ENCODE assay signal across 19 cellular contexts in genomic region chr16:4169415-4169814, GRCh38. TPM values are rescaled to one million over a fixed set of nuclear protein-coding genes. Genes with fewer than 3 reads are reported as not detected.
DNase-seq lines count a peak whose midpoint lies in the region; ATAC-seq, FAIRE-seq and TF ChIP-seq lines count a peak whose summit lies in the region.
"Had no signal": no experiment of that assay in that cellular context is flagged by ENCODE, and none has a peak within 500 bp of the region (broad histone marks: within the 10 kb centered on the region; RNA-seq: fewer than 3 reads in every experiment).

No MANE protein-coding gene starts in this region.

- DNase-seq in GM23338 (ENCODE audit: low spot score) (no peak), K562 (ENCODE audit: extremely low read depth in 1 of 4, low spot score in 3 of 4) (no peak), H1 (ENCODE audit: low read depth in 1 of 2, low spot score in 2 of 2) (no peak), islet precursor cell (no peak)
- DNase-seq: Caco-2; CD4-positive, CD25-positive, alpha-beta regulatory T cell; CD8-positive, alpha-beta T cell; DMS79; EL; GDM1; H9 had no signal

- H3K4me1 ChIP-seq in GM23338 (ENCODE audit: insufficient read depth) (no peaks in the 10 kb centered on the region), K562 (replicated peaks in 1 of 2; ENCODE audit: control insufficient read depth in 2 of 2, insufficient read depth in 2 of 2, low read length in 2 of 2) (no peaks in the 10 kb centered on the region), H1 (replicated peaks in 1 of 4; ENCODE audit: control insufficient read depth in 3 of 4, insufficient read depth in 4 of 4, low read length in 3 of 4) (no peaks in the 10 kb centered on the region)

- TF ChIP-seq POLR2A in K562 (conservative IDR thresholded peaks at IDR 0.05) (no peak), H1 (IDR thresholded peaks at IDR 0.05; ENCODE audit: control extremely low read depth in 1 of 2, low read depth in 2 of 2, low read length in 2 of 2) (no peak)

- no peak overlapping the region for H4K91ac ChIP-seq in H1 (replicated peaks; ENCODE audit: insufficient read length, low read length)

- 9% methylated on average over 6 of the region's 6 CpGs for WGBS in K562 (ENCODE audit: insufficient coverage, low coverage, missing lambda C conversion rate)
- 96% methylated on average over 5 of the region's 6 CpGs; no CpG with 5 or more reads in 1 of the 2 experiments for WGBS in H1 (ENCODE audit: extremely low coverage in 1 of 2, insufficient coverage in 1 of 2, insufficient read length in 1 of 2, insufficient replicate concordance in 2 of 2, low coverage in 1 of 2, low lambda C conversion rate in 2 of 2, missing lambda C conversion rate in 1 of 2), 2 experiments

- H2BK15ac ChIP-seq in H1 (ENCODE audit: low read length) = no peak overlapping the region

- H3K36me3 Mint-ChIP-seq in GM23338 (ENCODE audit: low read depth) = no peaks in the 10 kb centered on the region
- H3K36me3 Mint-ChIP-seq in activated T-helper 17 cell treated with anti-CD3 and anti-CD28 coated beads, Interleukin-2, amount 50 U/mL, for 72 hours (ENCODE audit: low read depth) = no peaks in the 10 kb centered on the region
- H3K36me3 Mint-ChIP-seq: CD4-positive, CD25-positive, alpha-beta regulatory T cell; CD8-positive, alpha-beta T cell had no signal

- no peak for ATAC-seq in GM23338
- no peak for ATAC-seq in K562
- ATAC-seq in GM19452 (IDR thresholded peaks at IDR 0.05; ENCODE audit: unreplicated experiment) = no peak
- ATAC-seq in activated T-helper 17 cell treated with anti-CD3 and anti-CD28 coated beads, Interleukin-2, amount 50 U/mL, for 72 hours (replicated peaks) = no peak
- ATAC-seq: CD8-positive, alpha-beta T cell; GM12878; HCT116 had no signal

- H2AFZ ChIP-seq in GM23338 (0 out of 2 replicates have a peak overlapping the region, but pooled peaks have one; percentile 28), K562 (ENCODE audit: low read depth, low read length) (no peak overlapping the region), H1 (ENCODE audit: low read length) (no peak overlapping the region)

- no peak overlapping the region for H2BK20ac ChIP-seq in H1 (ENCODE audit: low read length)

- no peaks in the 10 kb centered on the region for H3K9me3 ChIP-seq in K562 (replicated peaks; ENCODE audit: control insufficient read depth, insufficient read depth, low read depth, low read length)
- no peaks in the 10 kb centered on the region for H3K9me3 ChIP-seq in H1 (ENCODE audit: insufficient read depth in 2 of 2, low read depth in 1 of 2, low read length in 1 of 2)
- H3K9me3 ChIP-seq: BLaER1, Caco-2 had no signal

- TF ChIP-seq RAD21 in K562 (CRISPR knock-in tag; conservative IDR thresholded peaks at IDR 0.05 in 1 of 2, IDR thresholded peaks at IDR 0.05 in 1 of 2) (no peak), H1 (IDR thresholded peaks at IDR 0.05 in 1 of 2, conservative IDR thresholded peaks at IDR 0.05 in 1 of 2; ENCODE audit: low read depth in 2 of 2, low read length in 2 of 2) (no peak)

- H3K4me3 Mint-ChIP-seq in GM23338 = no peak overlapping the region
- no peak overlapping the region for H3K4me3 Mint-ChIP-seq in activated T-helper 17 cell treated with anti-CD3 and anti-CD28 coated beads, Interleukin-2, amount 50 U/mL, for 72 hours
- H3K4me3 Mint-ChIP-seq: B cell; CD4-positive, CD25-positive, alpha-beta regulatory T cell; CD8-positive, alpha-beta T cell; H9 had no signal

- H3K9me1 ChIP-seq in K562 (ENCODE audit: control insufficient read depth, insufficient read depth, low read length) = peaks cover 2% of the 10 kb centered on the region

- H3K9ac ChIP-seq in K562 (ENCODE audit: insufficient read depth in 1 of 2, low read depth in 2 of 2, low read length in 2 of 2) (no peak overlapping the region), H1 (replicated peaks in 1 of 4; ENCODE audit: extremely low read depth in 1 of 4, low read depth in 3 of 4, low read length in 3 of 4) (no peak overlapping the region)
- H3K9ac ChIP-seq: BLaER1 had no signal

- FAIRE-seq in K562 (lab: Jason Lieb, UNC) (no peak), H1 (lab: Jason Lieb, UNC) (no peak)
- FAIRE-seq: GM12878, GM19239 had no signal

- no peak overlapping the region for H3K14ac ChIP-seq in H1 (ENCODE audit: insufficient read length)

- H3K4me3 ChIP-seq in GM23338 (no peak overlapping the region), K562 (no peak overlapping the region), H1 (ENCODE audit: extremely low read depth in 1 of 4, insufficient read depth in 2 of 4, low read depth in 3 of 4, low read length in 4 of 4) (no peak overlapping the region)
- H3K4me3 ChIP-seq: BLaER1, GM12878 had no signal

- H3K56ac ChIP-seq in H1 (replicated peaks; ENCODE audit: insufficient read length, low read depth, low read length) = no peak overlapping the region

- H3K36me3 ChIP-seq in GM23338 (ENCODE audit: insufficient read depth) (no peaks in the 10 kb centered on the region), K562 (ENCODE audit: control insufficient read depth, insufficient read depth, low read length) (no peaks in the 10 kb centered on the region), H1 (ENCODE audit: control insufficient read depth in 2 of 4, insufficient read depth in 4 of 4, low read length in 3 of 4) (peaks cover 0 to 2% (median 0%) of the 10 kb centered on the region in 4 experiments; a peak in 1 of 8 replicates)
- H3K36me3 ChIP-seq: BLaER1 had no signal

- POLR2A ChIA-PET in K562 (lab: Yijun Ruan, JAX) (interaction anchor here (0.6 to 1.0 kb wide), 5 partner anchors 10 to 187 kb away, joined by 3 to 4 read pairs (median 3); no protein-coding TSS in a partner anchor), H1 (lab: Charles Lee; ENCODE audit: partially characterized antibody) (interaction anchor here (1.1 kb wide), 1 partner anchor 84 kb away, joined by 4 read pairs; no protein-coding TSS in a partner anchor)

- no peak overlapping the region for H3K18ac ChIP-seq in H1 (ENCODE audit: extremely low read depth, low read length)

- no peaks in the 10 kb centered on the region for H3K79me1 ChIP-seq in H1 (ENCODE audit: low read depth, low read length)

- H2AK5ac ChIP-seq in H1 (ENCODE audit: low read depth, low read length) = no peak overlapping the region

- H3F3A ChIP-seq in GM23338 (replicated peaks; ENCODE audit: low read depth) = no peaks in the 10 kb centered on the region

- H3K27ac ChIP-seq in GM23338 (ENCODE audit: low read depth) (no peak overlapping the region), K562 (ENCODE audit: extremely low read depth, low read depth, low read length) (no peak overlapping the region), H1 (ENCODE audit: low read depth, low read length) (no peak overlapping the region)
- H3K27ac ChIP-seq: BLaER1, C4-2B had no signal

- in situ Hi-C loops in K562 (cut with MboI) = no loop called here

- no peak for TF ChIP-seq EP300 in K562 (IDR thresholded peaks at IDR 0.05; ENCODE audit: low read length)
- TF ChIP-seq EP300 in H1 (IDR thresholded peaks at IDR 0.05; ENCODE audit: borderline replicate concordance in 1 of 2, low read depth in 2 of 2, low read length in 2 of 2) = no peak

- H3K9me2 ChIP-seq in GM23338 (ENCODE audit: insufficient read depth) = no peaks in the 10 kb centered on the region

- H3K9me3 Mint-ChIP-seq in GM23338 = no peaks in the 10 kb centered on the region
- no peaks in the 10 kb centered on the region for H3K9me3 Mint-ChIP-seq in activated T-helper 17 cell treated with anti-CD3 and anti-CD28 coated beads, Interleukin-2, amount 50 U/mL, for 72 hours
- H3K9me3 Mint-ChIP-seq: CD4-positive, CD25-positive, alpha-beta regulatory T cell; CD8-positive, alpha-beta T cell; H9 had no signal

- no peak overlapping the region for H4K8ac ChIP-seq in H1 (ENCODE audit: extremely low read depth, insufficient read depth, low read length)

- H3K27me3 ChIP-seq in GM23338 (ENCODE audit: insufficient read depth) (no peaks in the 10 kb centered on the region), K562 (ENCODE audit: control insufficient read depth in 2 of 2, insufficient read depth in 2 of 2, low read length in 2 of 2) (peaks cover 37 to 61% of the 10 kb centered on the region in 2 experiments), H1 (replicated peaks in 1 of 4; ENCODE audit: control insufficient read depth in 3 of 4, extremely low read depth in 1 of 4, insufficient read depth in 3 of 4, low read length in 3 of 4) (no peaks in the 10 kb centered on the region; a peak in 1 of 7 replicates)
- H3K27me3 ChIP-seq: BLaER1 had no signal

- H4K20me1 ChIP-seq in GM23338 (replicated peaks; ENCODE audit: insufficient read depth) (no peaks in the 10 kb centered on the region), K562 (replicated peaks; ENCODE audit: control insufficient read depth, insufficient read depth, low read length) (no peaks in the 10 kb centered on the region; the same call in 1 of the 2 replicates), H1 (replicated peaks in 1 of 2; ENCODE audit: control insufficient read depth in 1 of 2, insufficient read depth in 2 of 2, low read length in 2 of 2) (no peaks in the 10 kb centered on the region)
- H4K20me1 ChIP-seq: BLaER1 had no signal

- H3K4ac ChIP-seq in H1 (replicated peaks; ENCODE audit: insufficient read length, low read depth, low read length) = no peak overlapping the region

- no peaks in the 10 kb centered on the region for H3K4me1 Mint-ChIP-seq in GM23338
- H3K4me1 Mint-ChIP-seq in activated T-helper 17 cell treated with anti-CD3 and anti-CD28 coated beads, Interleukin-2, amount 50 U/mL, for 72 hours = no peaks in the 10 kb centered on the region
- H3K4me1 Mint-ChIP-seq: B cell, H9 had no signal

- no peak overlapping the region for H2BK12ac ChIP-seq in H1 (ENCODE audit: low read depth, low read length)

- peaks cover 9% of the 10 kb centered on the region for H3K27me3 Mint-ChIP-seq in GM23338 (ENCODE audit: insufficient read depth, low read depth, poor library complexity)
- no peaks in the 10 kb centered on the region for H3K27me3 Mint-ChIP-seq in activated T-helper 17 cell treated with anti-CD3 and anti-CD28 coated beads, Interleukin-2, amount 50 U/mL, for 72 hours
- H3K27me3 Mint-ChIP-seq: CD4-positive, CD25-positive, alpha-beta regulatory T cell had no signal

- no peak for TF ChIP-seq CTCF in GM23338 (conservative IDR thresholded peaks at IDR 0.05; ENCODE audit: low read depth in 2 of 2)
- no peak for TF ChIP-seq CTCF in K562 (IDR thresholded peaks at IDR 0.05 in 2 of 3, conservative IDR thresholded peaks at IDR 0.05 in 1 of 3; ENCODE audit: insufficient read depth in 2 of 3, low read depth in 1 of 3, low read length in 3 of 3)
- TF ChIP-seq CTCF in H1 (IDR thresholded peaks at IDR 0.05; ENCODE audit: control extremely low read depth in 1 of 3, insufficient read depth in 1 of 3, low read depth in 1 of 3, low read length in 3 of 3) = no peak

- H3K23me2 ChIP-seq in H1 (ENCODE audit: low read depth, low read length) = no peaks in the 10 kb centered on the region

- H3K23ac ChIP-seq in H1 (ENCODE audit: insufficient read length) = no peak overlapping the region

- intact Hi-C loops in K562 (cut with micrococcal nuclease) = no loop called here

- H4K5ac ChIP-seq in H1 (ENCODE audit: insufficient read length, low read depth, low read length) = no peak overlapping the region

- no TSS peak for BruUV-seq in K562 (replicated peaks; lab: Mats Ljungman, UMichigan)

- H2BK120ac ChIP-seq in H1 (replicated peaks; ENCODE audit: low read depth, low read length) = no peak overlapping the region

- H3K4me2 ChIP-seq in GM23338 = no peak overlapping the region
- no peak overlapping the region for H3K4me2 ChIP-seq in K562 (ENCODE audit: insufficient read depth, low read length)
- H3K4me2 ChIP-seq in H1 (ENCODE audit: insufficient read depth in 1 of 2, low read depth in 2 of 2, low read length in 2 of 2) = no peak overlapping the region
- H3K4me2 ChIP-seq: BLaER1 had no signal

- no peak overlapping the region for H3K27ac Mint-ChIP-seq in GM23338
- no peak overlapping the region for H3K27ac Mint-ChIP-seq in activated T-helper 17 cell treated with anti-CD3 and anti-CD28 coated beads, Interleukin-2, amount 50 U/mL, for 72 hours
- H3K27ac Mint-ChIP-seq: B cell; CD4-positive, CD25-positive, alpha-beta regulatory T cell; CD8-positive, alpha-beta T cell had no signal

- H3K79me2 ChIP-seq in GM23338 (replicated peaks; ENCODE audit: insufficient read depth) (no peaks in the 10 kb centered on the region), K562 (ENCODE audit: control insufficient read depth, insufficient read depth, low read length) (no peaks in the 10 kb centered on the region), H1 (ENCODE audit: control insufficient read depth in 1 of 2, insufficient read depth in 2 of 2, low read length in 2 of 2) (no peaks in the 10 kb centered on the region)

- CTCF ChIA-PET in K562 (lab: Yijun Ruan, JAX; ENCODE audit: low intra/inter-chr PET ratio) (no interaction called here), H1 (lab: Charles Lee; ENCODE audit: partially characterized antibody) (interaction anchor here (0.6 to 2.0 kb wide), 5 partner anchors 14 to 353 kb away, joined by 3 to 5 read pairs (median 4); no protein-coding TSS in a partner anchor)

- H2BK5ac ChIP-seq in H1 (ENCODE audit: low read depth, low read length) = no peak overlapping the region; the same call in 1 of the 2 replicates

RNA-seq across cellular contexts. Expression of gene ADCY9, which starts 53.2 kb away (rescaled TPM):
- total RNA-seq in GM23338 (2014; rRNA removed; shearing (Covaris generic)) = 18.3 and 21.0 TPM in 2 replicates
- polyA plus RNA-seq in GM23338 (2016; fragmentation: Nextera tagmentation; extraction: Ambion mirVana) (1.8 and 2.2 TPM in 2 replicates), K562 (2011; rRNA removed) (0.17 and 0.49 TPM in 2 replicates), K562 (2014; fragmentation: Illumina TruSeq; extraction: Trizol) (0.15 and 0.24 TPM in 2 replicates), K562 (2014; fragmentation: Nextera tagmentation; extraction: Ambion mirVana) (under 1 TPM; 0.03 to 0.13 TPM), K562 (2014; rRNA removed) (0.09 TPM in 2 replicates), H1 (2011; rRNA removed) (5.4 and 10.5 TPM in 2 replicates)
- 2.0 and 2.3 TPM in 2 replicates for total RNA-seq in K562 (2011; cell fraction: chromatin; rRNA removed; ENCODE audit: low replicate concordance)
- total RNA-seq in K562 (2011; cell fraction: nucleolus; rRNA removed) = 1.4 and 1.5 TPM in 2 replicates
- total RNA-seq in K562 (2011; cell fraction: nucleoplasm; rRNA removed) = 1.1 and 1.2 TPM in 2 replicates
- total RNA-seq in K562 (2014; rRNA removed) (0.05 and 0.61 TPM in 2 replicates), K562 (2014; rRNA removed; fragmentation: Illumina TruSeq; extraction: Trizol) (0.18 and 0.19 TPM in 2 replicates), K562 (2015; rRNA removed; fragmentation: Illumina TruSeq; extraction: Trizol) (0.29 and 0.41 TPM in 2 replicates), K562 (2021) (0.27 and 0.31 TPM in 2 replicates)
- 0.54 and 0.68 TPM in 2 replicates for polyA plus RNA-seq in K562 (2011; cell fraction: cytosol; rRNA removed)
- 1.1 and 1.6 TPM in 2 replicates for polyA plus RNA-seq in K562 (2011; cell fraction: nucleus; rRNA removed)
- polyA plus RNA-seq in K562 (2012) = 0.27 and 0.40 TPM in 2 replicates
- 1.1 and 1.2 TPM in 2 replicates for polyA minus RNA-seq in K562 (2011; rRNA and poly(A)+ RNA removed)
- polyA minus RNA-seq in K562 (2011; cell fraction: cytosol; rRNA and poly(A)+ RNA removed) = 1.2 and 1.5 TPM in 2 replicates
- 1.2 and 1.9 TPM in 2 replicates for polyA minus RNA-seq in K562 (2011; cell fraction: nucleus; rRNA and poly(A)+ RNA removed)
- 13.1 and 13.4 TPM in 2 replicates for total RNA-seq in H1 (2021; fragmentation: NEBNext Ultra II Directional; extraction: Animal tissue kit (Norgen Biotek cat#: 25700))
- 4.9 TPM for polyA plus RNA-seq in H1 (2011; cell fraction: cytosol; rRNA removed)
- 11.9 TPM for polyA plus RNA-seq in H1 (2011; cell fraction: nucleus; rRNA removed)
- polyA plus RNA-seq in H1 (2012, experiment 1 of 2) = 5.1 to 6.7 TPM (median 5.5 TPM) in 4 replicates
- 4.0 TPM for polyA plus RNA-seq in H1 (2012, experiment 2 of 2)
- 9.1 TPM for polyA plus RNA-seq in H1 (2013, experiment 1 of 2)
- 10.1 TPM for polyA plus RNA-seq in H1 (2013, experiment 2 of 2)
- 8.1 and 11.4 TPM in 2 replicates for polyA minus RNA-seq in H1 (2011; rRNA and poly(A)+ RNA removed)
- 21.2 TPM for polyA minus RNA-seq in H1 (2011; cell fraction: cytosol; rRNA and poly(A)+ RNA removed)
- polyA minus RNA-seq in H1 (2011; cell fraction: nucleus; rRNA and poly(A)+ RNA removed) = 9.9 TPM
- total RNA-seq in activated T-helper 17 cell treated with anti-CD3 and anti-CD28 coated beads, Interleukin-2, amount 50 U/mL, for 72 hours = 1 to 10 TPM; 4.1 to 9.4 TPM
